Comparison of ENCODE assay signal across 8 cellular contexts in genomic region chr3:194573680-194574437, GRCh38. TPM values are rescaled to one million over a fixed set of nuclear protein-coding genes. Genes with fewer than 3 reads are reported as not detected.
DNase-seq lines count a peak whose midpoint lies in the region; ATAC-seq and TF ChIP-seq lines count a peak whose summit lies in the region.

No MANE protein-coding gene starts in this region.

- H2BK12ac ChIP-seq in neuronal stem cell (ENCODE audit: low read length), result no peak overlapping the region

- intact Hi-C loops in prostate gland (cut with DNase I), result loop anchor here (5.0 kb wide), 1 partner anchor 102 kb away; no protein-coding TSS in a partner anchor

- no peak overlapping the region for H3K27ac Mint-ChIP-seq in activated CD8-positive, alpha-beta memory T cell treated with anti-CD3 and anti-CD28 coated beads, Interleukin-2, amount 10 ng/mL, durations not matched to agents 7 days and 5 days

- TF ChIP-seq CTCF in 22Rv1 (IDR thresholded peaks at IDR 0.05) (peak; percentile 60), GM12865 (IDR thresholded peaks at IDR 0.05; ENCODE audit: insufficient read depth, low read depth, low read length, missing control alignments) (peak; percentile 74), fibroblast of pulmonary artery (IDR thresholded peaks at IDR 0.05; ENCODE audit: low read length, missing control alignments) (peak; percentile 48), prostate gland (IDR thresholded peaks at IDR 0.05) (peak in 3 of 4 experiments; percentile 10 to 54 (median 52))

- H3K36me3 ChIP-seq in prostate gland (no peaks in the 10 kb centered on the region), neuronal stem cell (replicated peaks in 1 of 2; ENCODE audit: control insufficient read depth in 2 of 2, insufficient read depth in 2 of 2, low read length in 2 of 2) (no peaks in the 10 kb centered on the region)

- H3K4me1 ChIP-seq in prostate gland (replicated peaks) (no peaks in the 10 kb centered on the region), neuronal stem cell (ENCODE audit: control insufficient read depth in 2 of 2, insufficient read depth in 1 of 2, low read depth in 1 of 2, low read length in 2 of 2) (peaks cover 4 to 11% of the 10 kb centered on the region in 2 donors)

- no peaks in the 10 kb centered on the region for H3K79me1 ChIP-seq in neuronal stem cell (ENCODE audit: low read depth, low read length)

- H3K9ac ChIP-seq in neuronal stem cell (ENCODE audit: low read depth, low read length, poor library complexity), result no peak overlapping the region

- H2AFZ ChIP-seq in neuronal stem cell (ENCODE audit: low read length), result no peak overlapping the region

- H3K27me3 ChIP-seq in prostate gland (replicated peaks; ENCODE audit: insufficient read depth), result no peaks in the 10 kb centered on the region
- no peaks in the 10 kb centered on the region for H3K27me3 ChIP-seq in neuronal stem cell (ENCODE audit: control insufficient read depth in 3 of 3, insufficient read depth in 3 of 3, low read depth in 1 of 3, low read length in 3 of 3)

- ATAC-seq in HG02759 (IDR thresholded peaks at IDR 0.05; ENCODE audit: unreplicated experiment), result peak; percentile 86
- peak; percentile 85 for ATAC-seq in activated CD8-positive, alpha-beta memory T cell treated with anti-CD3 and anti-CD28 coated beads, Interleukin-2, amount 10 ng/mL, durations not matched to agents 7 days and 5 days

- no peak overlapping the region for H2AK5ac ChIP-seq in neuronal stem cell (ENCODE audit: low read depth, low read length)

- TF ChIP-seq POLR2A in prostate gland (IDR thresholded peaks at IDR 0.05), result no peak

- no peaks in the 10 kb centered on the region for H3K36me3 Mint-ChIP-seq in activated CD8-positive, alpha-beta memory T cell treated with anti-CD3 and anti-CD28 coated beads, Interleukin-2, amount 10 ng/mL, durations not matched to agents 7 days and 5 days

- H4K91ac ChIP-seq in neuronal stem cell (ENCODE audit: low read depth, low read length, poor library complexity), result no peak overlapping the region

- CTCF ChIA-PET in activated CD8-positive, alpha-beta memory T cell treated with anti-CD3 and anti-CD28 coated beads, Interleukin-2, amount 10 ng/mL, durations not matched to agents 7 days and 5 days (lab: Charles Lee), result interaction anchor here (0.5 to 2.9 kb wide), 9 partner anchors 10 to 582 kb away, joined by 3 to 29 read pairs (median 4); no protein-coding TSS in a partner anchor

- no peak overlapping the region for H3K27ac ChIP-seq in 22Rv1
- no peak overlapping the region for H3K27ac ChIP-seq in prostate gland
- no peak overlapping the region for H3K27ac ChIP-seq in neuronal stem cell (replicated peaks; ENCODE audit: low read length)

- no peak overlapping the region for H3K14ac ChIP-seq in neuronal stem cell (ENCODE audit: low read length)

- H3K4me2 ChIP-seq in neuronal stem cell (ENCODE audit: insufficient read depth, low read length, poor library complexity, severe bottlenecking), result no peak overlapping the region

- no peak overlapping the region for H3K4me3 Mint-ChIP-seq in activated CD8-positive, alpha-beta memory T cell treated with anti-CD3 and anti-CD28 coated beads, Interleukin-2, amount 10 ng/mL, durations not matched to agents 7 days and 5 days

- no peak overlapping the region for H2BK5ac ChIP-seq in neuronal stem cell (ENCODE audit: low read length)

- no peak overlapping the region for H2BK15ac ChIP-seq in neuronal stem cell (ENCODE audit: low read length)

- H3K9me3 Mint-ChIP-seq in activated CD8-positive, alpha-beta memory T cell treated with anti-CD3 and anti-CD28 coated beads, Interleukin-2, amount 10 ng/mL, durations not matched to agents 7 days and 5 days (ENCODE audit: low read depth), result no peaks in the 10 kb centered on the region

- no peak overlapping the region for H2BK120ac ChIP-seq in neuronal stem cell (ENCODE audit: low read depth, low read length)

- no peak overlapping the region for H3K23ac ChIP-seq in neuronal stem cell (ENCODE audit: low read depth, low read length, poor library complexity)

- 64% methylated on average over 10 of the region's 10 CpGs for WGBS in prostate gland
- no CpG with 5 or more reads among the region's 10 CpGs for WGBS in neuronal stem cell (ENCODE audit: extremely low coverage in 2 of 2, insufficient read length in 2 of 2, insufficient replicate concordance in 1 of 2), 2 donors

- H3K18ac ChIP-seq in neuronal stem cell (ENCODE audit: low read length), result no peak overlapping the region

- H3K4me3 ChIP-seq in GM12865 (ENCODE audit: low read depth, low read length) (no peak overlapping the region), fibroblast of pulmonary artery (replicated peaks; ENCODE audit: low read depth, low read length) (no peak overlapping the region), prostate gland (no peak overlapping the region), neuronal stem cell (ENCODE audit: low read length in 2 of 2) (no peak overlapping the region)

- DNase-seq in GM12865 (ENCODE audit: low read depth), result peak; percentile 74
- DNase-seq in NCI-H2196 treated with DMSO at 0.1 percent for 48 hours (lab: John Stamatoyannopoulos, UW; ENCODE audit: unreplicated experiment), result peak; percentile 53
- DNase-seq in activated CD8-positive, alpha-beta memory T cell treated with anti-CD3 and anti-CD28 coated beads, Interleukin-2, amount 10 ng/mL, durations not matched to agents 7 days and 5 days, result peak; percentile 54
- peak; percentile 78 for DNase-seq in fibroblast of pulmonary artery (ENCODE audit: low read depth)
- DNase-seq in prostate gland (ENCODE audit: low spot score), result no peak
- no peak for DNase-seq in neuronal stem cell (ENCODE audit: low spot score)

- H3K4ac ChIP-seq in neuronal stem cell (ENCODE audit: low read length), result no peak overlapping the region

- peaks cover 8% of the 10 kb centered on the region for H3K4me1 Mint-ChIP-seq in activated CD8-positive, alpha-beta memory T cell treated with anti-CD3 and anti-CD28 coated beads, Interleukin-2, amount 10 ng/mL, durations not matched to agents 7 days and 5 days

- H3K27me3 Mint-ChIP-seq in activated CD8-positive, alpha-beta memory T cell treated with anti-CD3 and anti-CD28 coated beads, Interleukin-2, amount 10 ng/mL, durations not matched to agents 7 days and 5 days, result peaks cover 30% of the 10 kb centered on the region

- no peak overlapping the region for H4K8ac ChIP-seq in neuronal stem cell (ENCODE audit: low read depth, low read length)

- H3K9me3 ChIP-seq in prostate gland (no peaks in the 10 kb centered on the region), neuronal stem cell (replicated peaks in 1 of 2; ENCODE audit: control insufficient read depth in 2 of 2, insufficient read depth in 1 of 2, low read depth in 1 of 2, low read length in 2 of 2) (no peaks in the 10 kb centered on the region)

RNA-seq across cellular contexts. Expression of gene TMEM44, which starts 59.4 kb away (rescaled TPM):
- total RNA-seq in activated CD8-positive, alpha-beta memory T cell treated with anti-CD3 and anti-CD28 coated beads, Interleukin-2, amount 10 ng/mL, durations not matched to agents 7 days and 5 days, result 10 to 100 TPM; 15.3 to 15.9 TPM
- 10 to 100 TPM; 11.0 to 11.1 TPM for total RNA-seq in prostate gland
- 13.7 TPM for polyA plus RNA-seq in neuronal stem cell (2013, experiment 1 of 2)
- polyA plus RNA-seq in neuronal stem cell (2013, experiment 2 of 2), result 13.8 TPM

Comparison
In these comparisons a context has a peak if more than half of its experiments do, and no peak if none do; other contexts are left out.
1. DNase-seq: peak in GM12865 (single experiment), NCI-H2196 treated with DMSO at 0.1 percent for 48 hours (single experiment), activated CD8-positive, alpha-beta memory T cell treated with anti-CD3 and anti-CD28 coated beads, Interleukin-2, amount 10 ng/mL, durations not matched to agents 7 days and 5 days (single experiment) and fibroblast of pulmonary artery (single experiment); none in prostate gland (single experiment) and neuronal stem cell (single experiment).
2. Peak in every context shown above with its lines, with median percentiles within 50 percentile points of each other: CTCF ChIP-seq.